9 cellular contexts compared by ENCODE assay signal in genomic region chr17:28334666-28335200, GRCh38. TPM values are rescaled to one million over a fixed set of nuclear protein-coding genes. Genes with fewer than 3 reads are reported as not detected.
DNase-seq lines count a peak whose midpoint lies in the region; ATAC-seq and TF ChIP-seq lines count a peak whose summit lies in the region.
"Had no signal": no experiment of that assay in that cellular context is flagged by ENCODE, and none has a peak within 500 bp of the region (broad histone marks: within the 10 kb centered on the region; RNA-seq: fewer than 3 reads in every experiment).

No MANE protein-coding gene starts in this region.

- TF ChIP-seq CTCF in fibroblast of mammary gland (conservative IDR thresholded peaks at IDR 0.05; ENCODE audit: control insufficient read depth, insufficient read depth, low read depth, low read length) (no peak), gastrocnemius medialis (IDR thresholded peaks at IDR 0.05 in 4 of 5, conservative IDR thresholded peaks at IDR 0.05 in 1 of 5) (no peak)

- H3K9me3 ChIP-seq in SK-N-MC (ENCODE audit: low read depth, low read length) (no peaks in the 10 kb centered on the region), gastrocnemius medialis (no peaks in the 10 kb centered on the region)

- in situ Hi-C loops in gastrocnemius medialis (cut with MboI; ENCODE audit: low sequenced_read_pairs in 4 of 4), result loop anchor here in 3 of 4 donors (10.0 to 25.0 kb wide), 3 partner anchors 290 to 628 kb away; partner anchors contain the start of genes PHF12 (in 3 of the 3) and NLK (in 1 of the 3)

- ATAC-seq in GM18861 (IDR thresholded peaks at IDR 0.05; ENCODE audit: unreplicated experiment) (peak; percentile 0), gastrocnemius medialis (peak in 1 of 2 donors; percentile 0), esophagus mucosa (no peak)

- H3K27ac ChIP-seq in SK-N-MC, result no peak overlapping the region
- H3K27ac ChIP-seq in gastrocnemius medialis, result peak overlapping the region; percentile 77 to 91 (median 88)

- H3K4me1 ChIP-seq in gastrocnemius medialis, result peaks cover 38 to 41% of the 10 kb centered on the region in 2 donors

- intact Hi-C loops in gastrocnemius medialis (cut with DNase I; ENCODE audit: low total_unique reads), result loop anchor here (1.0 to 10.0 kb wide), 5 partner anchors 15 to 618 kb away; partner anchors contain the start of genes LYRM9, POLDIP2 and TMEM97

- no peak for TF ChIP-seq POLR2A in gastrocnemius medialis (IDR thresholded peaks at IDR 0.05)

- peak overlapping the region; percentile 88 for H3K9ac ChIP-seq in SK-N-MC (ENCODE audit: insufficient read length)

- DNase-seq in SK-N-MC (ENCODE audit: low read depth, low spot score) (no peak), fibroblast of mammary gland (ENCODE audit: low read depth) (peak; percentile 56), gastrocnemius medialis (no peak), NCI-H2107 treated with DMSO at 0.1 percent for 48 hours (lab: John Stamatoyannopoulos, UW; ENCODE audit: unreplicated experiment) (no peak), NCI-H2081 treated with DMSO at 0.1 percent for 48 hours (lab: John Stamatoyannopoulos, UW) (no peak)
- DNase-seq in activated effector memory CD4-positive, alpha-beta T cell treated with anti-CD3 and anti-CD28 coated beads, Interleukin-2, amount 50 U/mL, for 16 hours, result no peak

- H3K36me3 ChIP-seq in SK-N-MC (ENCODE audit: insufficient read depth, low read length) (no peaks in the 10 kb centered on the region), gastrocnemius medialis (peaks cover 0 to 15% of the 10 kb centered on the region in 2 donors)

- H3K27me3 ChIP-seq in gastrocnemius medialis, result no peaks in the 10 kb centered on the region

- peak overlapping the region; percentile 99 for H3K4me3 ChIP-seq in SK-N-MC
- peak overlapping the region; percentile 97 for H3K4me3 ChIP-seq in fibroblast of mammary gland (ENCODE audit: control insufficient read depth, low read depth, low read length)
- peak overlapping the region; percentile 70 to 99 (median 94) for H3K4me3 ChIP-seq in gastrocnemius medialis

RNA-seq across cellular contexts. Expression of gene IFT20, which starts 0.5 kb away (rescaled TPM):
- total RNA-seq in gastrocnemius medialis (10 to 100 TPM in 1 of 4 donors, 1 to 10 TPM in 3; 3.7 to 15.9 (median 4.9) TPM), esophagus mucosa (14.0 TPM)

RNA-seq across cellular contexts. Expression of gene TNFAIP1, which starts 0.8 kb away (rescaled TPM):
- total RNA-seq in gastrocnemius medialis, result 10 to 100 TPM; 18.8 to 36.5 (median 25.5) TPM
- total RNA-seq in esophagus mucosa, result 55.8 TPM

RNA-seq across cellular contexts. Expression of gene TMEM97, which starts 15.7 kb away (rescaled TPM):
- 1 to 10 TPM; 5.1 to 7.2 (median 6.6) TPM for total RNA-seq in gastrocnemius medialis
- 28.4 TPM for total RNA-seq in esophagus mucosa

RNA-seq across cellular contexts. Expression of gene POLDIP2, which starts 22.6 kb away (rescaled TPM):
- total RNA-seq in gastrocnemius medialis (100 to 1,000 TPM; 217 to 281 (median 237) TPM), esophagus mucosa (81.1 TPM)

RNA-seq across cellular contexts. Expression of gene SEBOX, which starts 30.3 kb away (rescaled TPM):
- total RNA-seq in gastrocnemius medialis, result not detected
- total RNA-seq in esophagus mucosa, result not detected
- total RNA-seq: SK-MEL-5 had no signal
